8 cellular contexts compared by ENCODE assay signal in genomic region chr1:200740291-200741212, GRCh38. TPM values are rescaled to one million over a fixed set of nuclear protein-coding genes. Genes with fewer than 3 reads are reported as not detected.
DNase-seq lines count a peak whose midpoint lies in the region; ATAC-seq and TF ChIP-seq lines count a peak whose summit lies in the region.

No MANE protein-coding gene starts in this region.

- WGBS in ovary, 3 donors: 1 to 3% (median 1%) methylated on average over 7 of the region's 7 CpGs

- peak overlapping the region; percentile 87 for H3K9ac ChIP-seq in NT2/D1 (ENCODE audit: insufficient read length, low read depth)
- no peak overlapping the region for H3K9ac ChIP-seq in endocrine pancreas (ENCODE audit: control insufficient read depth, insufficient read depth, low read length)

- TF ChIP-seq POLR2A in ovary (IDR thresholded peaks at IDR 0.05): no peak

- CTCF ChIA-PET in Calu3 (lab: Charles Lee): interaction anchor here (0.5 to 1.1 kb wide), 2 partner anchors 11 to 57 kb away, joined by 3 read pairs; no protein-coding TSS in a partner anchor

- H3K27ac ChIP-seq in ovary: peak overlapping the region in 1 of 2 donors; percentile 98

- H3K4me1 ChIP-seq in NT2/D1 (ENCODE audit: insufficient read depth, insufficient read length): no peaks in the 10 kb centered on the region
- H3K4me1 ChIP-seq in endocrine pancreas (ENCODE audit: control insufficient read depth, insufficient read depth, low read length): peaks cover 20% of the 10 kb centered on the region
- peaks cover 8% of the 10 kb centered on the region for H3K4me1 ChIP-seq in ovary (ENCODE audit: insufficient read depth)

- no peak for TF ChIP-seq EP300 in ovary (IDR thresholded peaks at IDR 0.05)

- H3K9me3 ChIP-seq in NT2/D1 (ENCODE audit: insufficient read depth, low read length) (no peaks in the 10 kb centered on the region), endocrine pancreas (ENCODE audit: control insufficient read depth, low read length) (no peaks in the 10 kb centered on the region), ovary (no peaks in the 10 kb centered on the region)

- TF ChIP-seq CTCF in Calu3 (IDR thresholded peaks at IDR 0.05; ENCODE audit: unreplicated experiment): no peak
- TF ChIP-seq CTCF in ovary (IDR thresholded peaks at IDR 0.05): no peak

- peaks cover 33% of the 10 kb centered on the region for H3K4me1 Mint-ChIP-seq in Calu3 (ENCODE audit: low read depth, unreplicated experiment)

- intact Hi-C loops in Calu3 (cut with micrococcal nuclease; ENCODE audit: unreplicated experiment) (loop anchor here (2.0 to 5.0 kb wide), 3 partner anchors 62 to 118 kb away; partner anchors contain the start of gene DDX59), ovary (cut with DNase I) (loop anchor here in 1 of 4 donors (5.0 kb wide), 1 partner anchor 73 kb away; the partner anchor contains the start of gene DDX59)

- H3K4me3 Mint-ChIP-seq in Calu3 (ENCODE audit: low read depth, unreplicated experiment): peak overlapping the region; percentile 92

- no peaks in the 10 kb centered on the region for H3K27me3 Mint-ChIP-seq in Calu3 (ENCODE audit: unreplicated experiment)

- H3K36me3 Mint-ChIP-seq in Calu3 (ENCODE audit: insufficient read depth, unreplicated experiment): peaks cover 29% of the 10 kb centered on the region

- no peaks in the 10 kb centered on the region for H3K9me3 Mint-ChIP-seq in Calu3 (ENCODE audit: low read depth, unreplicated experiment)

- peak overlapping the region; percentile 66 for H3K27ac Mint-ChIP-seq in Calu3 (ENCODE audit: unreplicated experiment)

- H3K36me3 ChIP-seq in NT2/D1 (ENCODE audit: insufficient read depth, insufficient read length, low read length) (peaks cover 24% of the 10 kb centered on the region), endocrine pancreas (ENCODE audit: control insufficient read depth, insufficient read depth, low read length) (no peaks in the 10 kb centered on the region), ovary (no peaks in the 10 kb centered on the region)

- H3K4me3 ChIP-seq in NT2/D1 (ENCODE audit: insufficient read length, low read depth): peak overlapping the region; percentile 71
- peak overlapping the region; percentile 93 for H3K4me3 ChIP-seq in endocrine pancreas (ENCODE audit: control insufficient read depth, insufficient read depth, low read length)
- H3K4me3 ChIP-seq in ovary: peak overlapping the region; percentile 89

- no peak for ATAC-seq in HG02840 (IDR thresholded peaks at IDR 0.05; ENCODE audit: low FRiP score, unreplicated experiment)

- H3K27me3 ChIP-seq in NT2/D1 (ENCODE audit: insufficient read depth, insufficient read length) (peaks cover 9% of the 10 kb centered on the region), endocrine pancreas (ENCODE audit: control insufficient read depth, insufficient read depth, low read length) (no peaks in the 10 kb centered on the region), ovary (no peaks in the 10 kb centered on the region)

- TSS peak; percentile 35 for BruUV-seq in Calu3 (replicated peaks; lab: Mats Ljungman, UMichigan)

- DNase-seq in Calu3 (no peak), NT2/D1 (ENCODE audit: low read depth, low spot score) (no peak), ovary (no peak), COLO829 (ENCODE audit: low spot score) (no peak), occipital lobe (lab: John Stamatoyannopoulos, UW) (no peak), HPDE6-E6E7 (ENCODE audit: extremely low spot score) (no peak)

RNA-seq across cellular contexts. Expression of gene CAMSAP2, which starts 1.9 kb away (rescaled TPM):
- total RNA-seq in Calu3 (2022): 27.6 and 30.3 TPM in 2 replicates
- 10 to 100 TPM; 25.8 to 44.5 (median 38.7) TPM for total RNA-seq in ovary
- polyA plus RNA-seq in ovary: 10 to 100 TPM; 14.5 to 26.7 TPM
- 130 TPM for total RNA-seq in occipital lobe
